23 cellular contexts compared by ENCODE assay signal in the genomic region with DNA sequence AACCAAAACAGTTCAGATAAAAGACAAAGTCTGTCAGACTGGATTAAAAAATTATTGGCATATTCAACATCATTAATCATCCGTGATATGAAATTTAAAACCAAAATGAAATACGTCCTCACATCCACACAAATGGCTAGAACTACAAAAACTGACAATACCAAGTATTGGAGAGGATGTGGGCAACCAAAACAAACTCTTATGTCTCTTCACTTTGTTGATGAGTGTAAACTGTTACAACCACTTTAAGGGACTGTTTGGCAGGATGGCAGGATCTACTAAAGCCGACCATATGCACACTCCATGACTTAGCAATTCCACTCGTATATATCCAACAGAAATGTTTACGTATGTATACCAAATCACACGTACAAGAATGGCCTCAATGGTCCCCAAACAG.
"Had no signal": no experiment of that assay in that cellular context is flagged by ENCODE, and none has a peak within 500 bp of the region (broad histone marks: within the 10 kb centered on the region; RNA-seq: fewer than 3 reads in every experiment).

No MANE protein-coding gene starts in this region.

- H3K27me3 ChIP-seq: esophagus squamous epithelium, heart left ventricle, pancreas, transverse colon had no signal

- H3K27ac Mint-ChIP-seq: activated naive CD4-positive, alpha-beta T cell treated with anti-CD3 and anti-CD28 coated beads, Interleukin-2, amount 50 U/mL, for 72 hours; endodermal cell; nephron progenitor cell had no signal

- H3K4me3 ChIP-seq: coronary artery, esophagus squamous epithelium, heart left ventricle, pancreas, transverse colon had no signal

- H3K9me3 ChIP-seq: esophagus squamous epithelium, pancreas, transverse colon had no signal

- H3K4me3 Mint-ChIP-seq: endodermal cell, nephron progenitor cell had no signal

- ATAC-seq: activated naive CD4-positive, alpha-beta T cell treated with anti-CD3 and anti-CD28 coated beads, Interleukin-2, amount 50 U/mL, for 72 hours; heart left ventricle; left cardiac atrium; pancreas; right cardiac atrium; SK-N-SH treated with all-trans-retinoic acid at 6 μM for 48 hours had no signal

- DNase-seq: activated CD4-positive, alpha-beta T cell treated with anti-CD3 and anti-CD28 coated beads for 1 hour; activated CD4-positive, alpha-beta T cell treated with anti-CD3 and anti-CD28 coated beads, Interleukin-2, amount 50 U/mL, for 4 hours; activated effector memory CD4-positive, alpha-beta T cell treated with Interleukin-2 at 50 U/mL for 16 hours; activated T-cell treated with anti-CD3 and anti-CD28 coated beads, Interleukin-2, amount 50 U/mL, for 1 hour; amygdala; cerebellar nuclear complex; endodermal cell; esophagus squamous epithelium; heart left ventricle; islet precursor cell; left cardiac atrium; nephron progenitor cell; pancreas; right cardiac atrium; stimulated activated CD4-positive, alpha-beta T cell treated with anti-CD3 and anti-CD28 coated beads, Interleukin-1b, Interleukin-23, amount 100 ng/mL, for 48 hours; transverse colon; WERI-Rb-1 had no signal

- H3K4me1 ChIP-seq: esophagus squamous epithelium, pancreas, transverse colon had no signal

- H3K4me1 Mint-ChIP-seq: endodermal cell, nephron progenitor cell had no signal

- H3K27ac ChIP-seq: coronary artery, esophagus squamous epithelium, heart left ventricle, pancreas, transverse colon, WERI-Rb-1 had no signal

- FAIRE-seq: bronchial epithelial cell, pancreas, TTC549, urothelium cell line had no signal
